Comparison of ENCODE assay signal across 10 cellular contexts in the genomic region with DNA sequence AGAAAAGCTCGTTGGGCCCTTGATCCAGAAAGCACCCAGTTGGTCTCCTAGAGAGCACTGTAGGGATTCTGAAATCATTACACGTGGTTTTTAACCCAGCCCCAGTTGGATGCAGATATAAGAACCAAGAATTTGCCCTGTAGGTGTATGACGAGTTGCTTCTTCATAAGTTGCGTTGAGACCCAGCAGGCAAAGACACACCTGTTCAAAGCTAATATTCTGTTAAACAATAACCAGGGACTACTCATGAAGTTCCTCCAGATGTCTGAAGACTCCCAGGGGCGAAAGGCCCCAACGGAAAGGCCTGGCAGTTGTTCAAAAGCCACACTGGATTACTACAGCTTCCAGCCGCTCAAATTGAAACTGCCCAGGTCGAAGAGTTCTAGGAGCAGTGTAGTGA.
DNase-seq lines count a peak whose midpoint lies in the region; ATAC-seq and TF ChIP-seq lines count a peak whose summit lies in the region.
"Had no signal": no experiment of that assay in that cellular context is flagged by ENCODE, and none has a peak within 500 bp of the region (broad histone marks: within the 10 kb centered on the region; RNA-seq: fewer than 3 reads in every experiment).

No MANE protein-coding gene starts in this region.

- H3K4me1 ChIP-seq in body of pancreas: peaks cover 7% of the 10 kb centered on the region
- H3K4me1 ChIP-seq in esophagus muscularis mucosa: no peaks in the 10 kb centered on the region
- peaks cover 4% of the 10 kb centered on the region for H3K4me1 ChIP-seq in endodermal cell (ENCODE audit: control insufficient read depth, insufficient read depth, low read length)

- H3K27me3 ChIP-seq in body of pancreas (no peaks in the 10 kb centered on the region), esophagus muscularis mucosa (no peaks in the 10 kb centered on the region), endodermal cell (ENCODE audit: control insufficient read depth, insufficient read depth, low read length, poor library complexity, severe bottlenecking) (no peaks in the 10 kb centered on the region)

- H3K36me3 ChIP-seq in body of pancreas (replicated peaks in 1 of 2; ENCODE audit: insufficient read depth in 1 of 2, low read depth in 2 of 2): no peaks in the 10 kb centered on the region
- H3K36me3 ChIP-seq in esophagus muscularis mucosa: no peaks in the 10 kb centered on the region
- no peaks in the 10 kb centered on the region for H3K36me3 ChIP-seq in endodermal cell (ENCODE audit: control insufficient read depth, insufficient read depth, low read length)

- H3K27me3 Mint-ChIP-seq in endodermal cell (ENCODE audit: insufficient read depth): no peaks in the 10 kb centered on the region

- peaks cover 7% of the 10 kb centered on the region for H3K4me1 Mint-ChIP-seq in endodermal cell

- no peak overlapping the region for H3K4me3 Mint-ChIP-seq in endodermal cell

- DNase-seq in GM12865 (ENCODE audit: low read depth) (peak; percentile 22), body of pancreas (peak; percentile 40 to 73 (median 64)), esophagus muscularis mucosa (ENCODE audit: extremely low spot score) (no peak), GM19240 (ENCODE audit: insufficient read length, low spot score) (no peak), endodermal cell (no peak), NCI-H1930 (lab: John Stamatoyannopoulos, UW) (no peak)
- DNase-seq: stimulated activated naive CD4-positive, alpha-beta T cell treated with Interleukin-2 at 50 U/mL for 16 hours had no signal

- H3K36me3 Mint-ChIP-seq in endodermal cell (ENCODE audit: low read depth): no peaks in the 10 kb centered on the region

- WGBS in body of pancreas, 2 donors: 24 to 38% methylated on average over 8 of the region's 8 CpGs
- WGBS in esophagus muscularis mucosa: 76% methylated on average over 8 of the region's 8 CpGs
- WGBS in endodermal cell (ENCODE audit: insufficient coverage in 1 of 2, insufficient read length in 1 of 2), 2 experiments: 84 to 91% methylated on average over 8 of the region's 8 CpGs

- H3K27ac Mint-ChIP-seq in endodermal cell: no peak overlapping the region

- ATAC-seq in GM19463 (IDR thresholded peaks at IDR 0.05; ENCODE audit: unreplicated experiment): peak; percentile 94
- peak; percentile 85 for ATAC-seq in HG03097 (IDR thresholded peaks at IDR 0.05; ENCODE audit: low FRiP score, unreplicated experiment)
- ATAC-seq in body of pancreas: peak; percentile 74

- H3K9me3 Mint-ChIP-seq in endodermal cell: no peaks in the 10 kb centered on the region

- no peak overlapping the region for H3K4me3 ChIP-seq in GM12865 (ENCODE audit: low read depth, low read length)
- no peak overlapping the region for H3K4me3 ChIP-seq in body of pancreas
- H3K4me3 ChIP-seq in esophagus muscularis mucosa: no peak overlapping the region
- H3K4me3 ChIP-seq in endodermal cell (ENCODE audit: low read length): no peak overlapping the region
- H3K4me3 ChIP-seq: coronary artery had no signal

- TF ChIP-seq CTCF in GM12865 (IDR thresholded peaks at IDR 0.05; ENCODE audit: insufficient read depth, low read depth, low read length, missing control alignments) (no peak), body of pancreas (IDR thresholded peaks at IDR 0.05) (no peak), esophagus muscularis mucosa (IDR thresholded peaks at IDR 0.05) (no peak), endodermal cell (conservative IDR thresholded peaks at IDR 0.05) (no peak)

- intact Hi-C loops in body of pancreas (cut with DNase I) (no loop called here), esophagus muscularis mucosa (cut with DNase I) (no loop called here)

- TF ChIP-seq POLR2A in body of pancreas (IDR thresholded peaks at IDR 0.05): no peak
- no peak for TF ChIP-seq POLR2A in esophagus muscularis mucosa (IDR thresholded peaks at IDR 0.05; ENCODE audit: low read depth)

- H3K9ac ChIP-seq in endodermal cell (ENCODE audit: extremely low read depth, low read length, poor library complexity, severe bottlenecking): no peak overlapping the region

- TF ChIP-seq EP300 in esophagus muscularis mucosa (IDR thresholded peaks at IDR 0.05): no peak

- peak overlapping the region in 2 of 4 donors; percentile 29 to 42 for H3K27ac ChIP-seq in body of pancreas
- no peak overlapping the region for H3K27ac ChIP-seq in esophagus muscularis mucosa (replicated peaks in 1 of 4)
- no peak overlapping the region for H3K27ac ChIP-seq in endodermal cell (ENCODE audit: low read depth, low read length)
- H3K27ac ChIP-seq: coronary artery had no signal

- no peaks in the 10 kb centered on the region for H3K9me3 ChIP-seq in body of pancreas
- H3K9me3 ChIP-seq in esophagus muscularis mucosa: no peaks in the 10 kb centered on the region
- no peaks in the 10 kb centered on the region for H3K9me3 ChIP-seq in endodermal cell (ENCODE audit: control insufficient read depth, low read length)

Comparison
In these comparisons a context has a peak if more than half of its experiments do, and no peak if none do; other contexts are left out.
1. DNase-seq: peak in GM12865 (single experiment) and body of pancreas (4 of 4); none in esophagus muscularis mucosa (single experiment), GM19240 (single experiment), endodermal cell (single experiment) and NCI-H1930 (0 of 2).
2. Peak in every context shown above with its lines, with median percentiles within 50 percentile points of each other: ATAC-seq.